In genomic region chr10:31778627-31779026, GRCh38 we compare ENCODE assay signal across 14 cellular contexts.
DNase-seq lines count a peak whose midpoint lies in the region; ATAC-seq and TF ChIP-seq lines count a peak whose summit lies in the region.
"Had no signal": no experiment of that assay in that cellular context is flagged by ENCODE, and none has a peak within 500 bp of the region (broad histone marks: within the 10 kb centered on the region; RNA-seq: fewer than 3 reads in every experiment).

No MANE protein-coding gene starts in this region.

- intact Hi-C loops in adrenal gland (cut with DNase I): loop anchor here in 1 of 2 donors (10.0 kb wide), 1 partner anchor 74 kb away; no protein-coding TSS in a partner anchor

- H3K9me3 ChIP-seq in osteoblast (ENCODE audit: low read depth, low read length): no peaks in the 10 kb centered on the region
- no peaks in the 10 kb centered on the region for H3K9me3 ChIP-seq in adrenal gland (replicated peaks in 1 of 3)
- H3K9me3 ChIP-seq: A549 had no signal

- H3K4me3 ChIP-seq in fibroblast of mammary gland (ENCODE audit: control insufficient read depth, low read depth, low read length) (no peak overlapping the region), osteoblast (ENCODE audit: insufficient read depth, low read length) (no peak overlapping the region), adrenal gland (no peak overlapping the region)
- H3K4me3 ChIP-seq: A549, BLaER1 had no signal

- no peaks in the 10 kb centered on the region for H3K79me2 ChIP-seq in osteoblast (ENCODE audit: insufficient read depth, low read length)

- TF ChIP-seq CTCF in fibroblast of mammary gland (conservative IDR thresholded peaks at IDR 0.05; ENCODE audit: control insufficient read depth, insufficient read depth, low read depth, low read length) (no peak), osteoblast (IDR thresholded peaks at IDR 0.05; ENCODE audit: extremely low read depth, low read depth, low read length) (no peak), adrenal gland (IDR thresholded peaks at IDR 0.05) (no peak)

- DNase-seq in ELR (ENCODE audit: low read depth) (peak; percentile 39), LHCN-M2 (ENCODE audit: low read depth) (peak; percentile 17), fibroblast of mammary gland (ENCODE audit: low read depth) (peak; percentile 16), osteoblast (ENCODE audit: insufficient read length, low spot score, missing footprints) (peak; percentile 55), adrenal gland (no peak), 8988T (no peak)
- DNase-seq in stimulated activated CD4-positive, alpha-beta T cell treated with anti-CD3 and anti-CD28 coated beads, Interleukin-2, amount 100 ng/mL, for 48 hours: no peak
- DNase-seq: AML-193, DMS53, HCEC 1CT, KG1 had no signal

- TF ChIP-seq POLR2A in adrenal gland (IDR thresholded peaks at IDR 0.05): no peak

- ATAC-seq in GM21367 (IDR thresholded peaks at IDR 0.05; ENCODE audit: unreplicated experiment): no peak
- ATAC-seq: A549 had no signal

- no peak overlapping the region for H3K4me2 ChIP-seq in osteoblast (ENCODE audit: insufficient read depth, low read length)
- H3K4me2 ChIP-seq: A549, BLaER1 had no signal

- H3K27ac ChIP-seq in osteoblast (ENCODE audit: low read depth, low read length) (no peak overlapping the region), adrenal gland (no peak overlapping the region)
- H3K27ac ChIP-seq: A549, BLaER1 had no signal

- peaks cover 5% of the 10 kb centered on the region for H3K4me1 ChIP-seq in osteoblast (ENCODE audit: insufficient read depth, low read length)
- H3K4me1 ChIP-seq in adrenal gland (replicated peaks in 1 of 2): no peaks in the 10 kb centered on the region
- H3K4me1 ChIP-seq: A549, BLaER1 had no signal

- no peaks in the 10 kb centered on the region for H4K20me1 ChIP-seq in osteoblast (ENCODE audit: insufficient read depth, low read length)
- H4K20me1 ChIP-seq: BLaER1 had no signal

- no peak overlapping the region for H2AFZ ChIP-seq in osteoblast (ENCODE audit: low read length)

- 82 to 100% (median 94%) methylated on average over 2 to 3 of the region's 3 CpGs for WGBS in adrenal gland, 4 donors

- H3K27me3 ChIP-seq in osteoblast (ENCODE audit: insufficient read depth, low read length) (no peaks in the 10 kb centered on the region), adrenal gland (no peaks in the 10 kb centered on the region)
- H3K27me3 ChIP-seq: BLaER1 had no signal

- H3K36me3 ChIP-seq in osteoblast (ENCODE audit: insufficient read depth, low read length): no peaks in the 10 kb centered on the region
- H3K36me3 ChIP-seq in adrenal gland (replicated peaks in 1 of 2): no peaks in the 10 kb centered on the region
- H3K36me3 ChIP-seq: BLaER1 had no signal

Comparison
In these comparisons a context has a peak if more than half of its experiments do, and no peak if none do; other contexts are left out.
1. DNase-seq: peak in ELR (single experiment), LHCN-M2 (single experiment), fibroblast of mammary gland (single experiment) and osteoblast (single experiment); none in stimulated activated CD4-positive, alpha-beta T cell treated with anti-CD3 and anti-CD28 coated beads, Interleukin-2, amount 100 ng/mL, for 48 hours (0 of 2), adrenal gland (0 of 7) and 8988T (single experiment).